8 cellular contexts compared by ENCODE assay signal in the genomic region with DNA sequence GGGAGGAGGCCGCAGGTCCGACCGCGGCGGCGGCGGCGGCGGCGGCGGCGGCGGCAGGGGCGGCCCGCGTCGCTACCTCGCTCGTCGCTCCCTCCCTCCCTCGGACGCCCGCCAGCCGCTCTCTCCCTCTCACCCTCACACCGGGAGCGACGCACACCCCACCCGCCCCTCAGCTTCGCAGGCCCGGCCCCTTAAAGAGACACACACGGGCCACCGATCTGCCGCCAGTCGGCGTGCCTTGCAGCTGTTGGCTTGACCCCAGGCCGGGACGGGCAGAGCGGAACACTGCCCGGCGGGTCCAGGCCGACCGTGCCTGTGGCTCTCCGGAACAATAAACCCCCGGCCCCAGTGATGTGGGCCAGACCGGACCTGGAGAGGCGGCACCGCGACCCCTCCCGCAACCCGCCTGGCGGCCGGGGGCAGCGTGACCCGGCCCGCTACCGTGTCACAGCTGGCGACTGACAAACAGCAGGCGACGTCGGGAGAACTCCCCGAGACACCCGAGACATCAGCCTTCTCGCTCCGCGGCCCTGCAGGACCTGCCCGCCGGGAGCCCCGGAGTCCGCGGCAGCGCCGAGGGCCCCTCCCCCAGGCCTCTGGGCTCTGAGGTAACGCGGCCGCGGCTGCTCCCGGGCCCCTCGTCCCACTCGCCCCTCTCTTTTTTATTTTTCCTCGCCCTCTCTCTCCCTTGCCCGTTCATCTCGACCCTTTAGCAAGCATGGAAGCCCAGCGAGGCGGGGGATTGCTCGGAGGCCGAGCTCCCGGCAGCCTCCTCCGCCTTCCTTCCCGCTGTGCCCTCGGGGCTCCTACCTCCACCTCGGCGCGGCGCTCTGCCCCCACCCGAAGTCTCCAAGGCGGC. TPM values are rescaled to one million over a fixed set of nuclear protein-coding genes. Genes with fewer than 3 reads are reported as not detected.
A peak's percentile ranks its signal among the peaks of the same experiment; 100 is the strongest.
DNase-seq lines count a peak whose midpoint lies in the region; ATAC-seq, FAIRE-seq and TF ChIP-seq lines count a peak whose summit lies in the region.

Gene SETD2 (minus strand): TSS at position 124 of the 859 bp plus-strand sequence. CDS start 189 bp downstream, outside the sequence.

- no peak for TF ChIP-seq POLR2A in GM12891 (IDR thresholded peaks at IDR 0.05; ENCODE audit: low read depth, low read length)

- H3K4me1 Mint-ChIP-seq in progenitor cell of endocrine pancreas (ENCODE audit: low read depth): peaks cover 32% of the 10 kb centered on the region

- DNase-seq in GM12891 (ENCODE audit: insufficient read length, low spot score): peak; percentile 84
- peak; percentile 45 for DNase-seq in NCI-H128 (lab: John Stamatoyannopoulos, UW; ENCODE audit: unreplicated experiment)
- DNase-seq in amniotic epithelial cell (ENCODE audit: low read depth): peak; percentile 90
- DNase-seq in left cardiac atrium: peak; percentile 97
- peak; percentile 80 for DNase-seq in progenitor cell of endocrine pancreas (ENCODE audit: low spot score, unreplicated experiment)
- DNase-seq in upper lobe of right lung: peak; percentile 98

- H3K9me3 ChIP-seq in upper lobe of right lung: no peaks in the 10 kb centered on the region

- H3K36me3 Mint-ChIP-seq in progenitor cell of endocrine pancreas (ENCODE audit: insufficient read depth): peaks cover 2% of the 10 kb centered on the region

- H3K4me1 ChIP-seq in upper lobe of right lung: peaks cover 47% of the 10 kb centered on the region

- FAIRE-seq in GM12891 (lab: Jason Lieb, UNC): peak; percentile 84

- intact Hi-C loops in T-helper 1 cell treated with Interleukin-12 subunit alpha and Interleukin-12 subunit beta and Interleukin-4 antibody, amounts not matched to agents 30 ng/mL and 1 ng/mL, for 36 hours (cut with micrococcal nuclease): loop anchor here (1.0 to 10.0 kb wide), 12 partner anchors 42 to 1393 kb away; partner anchors contain the start of genes CDC25A, ELP6, KIF9 and KLHL18
- intact Hi-C loops in left cardiac atrium (cut with DNase I) (loop anchor here in 1 of 2 donors (10.0 kb wide), 1 partner anchor 121 kb away; the partner anchor contains the start of genes KIF9 and KLHL18), upper lobe of right lung (cut with DNase I) (no loop called here)

- H3K27me3 ChIP-seq in upper lobe of right lung: no peaks in the 10 kb centered on the region

- H3K4me3 Mint-ChIP-seq in progenitor cell of endocrine pancreas (ENCODE audit: low read depth): peak within 1 kb of the TSS; percentile 91

- no peaks in the 10 kb centered on the region for H3K9me3 Mint-ChIP-seq in progenitor cell of endocrine pancreas (ENCODE audit: low read depth)

- ATAC-seq in HG02678 (IDR thresholded peaks at IDR 0.05; ENCODE audit: unreplicated experiment) (peak; percentile 81), left cardiac atrium (peak; percentile 97 to 98), upper lobe of right lung (peak; percentile 97)

- H3K4me3 ChIP-seq in upper lobe of right lung: peak within 1 kb of the TSS; percentile 97

- no peaks in the 10 kb centered on the region for H3K36me3 ChIP-seq in upper lobe of right lung

- no peaks in the 10 kb centered on the region for H3K27me3 Mint-ChIP-seq in progenitor cell of endocrine pancreas

- peak within 1 kb of the TSS; percentile 95 for H3K27ac ChIP-seq in upper lobe of right lung

- TF ChIP-seq CTCF in progenitor cell of endocrine pancreas (IDR thresholded peaks at IDR 0.05; ENCODE audit: unreplicated experiment) (peak; percentile 35), upper lobe of right lung (IDR thresholded peaks at IDR 0.05) (peak; percentile 22)

- H3K27ac Mint-ChIP-seq in progenitor cell of endocrine pancreas: peak within 1 kb of the TSS; percentile 99

TF ChIP-seq in GM12891, 5 proteins besides CTCF, POLR2A, EP300 and RAD21:
- TF ChIP-seq TAF1 (IDR thresholded peaks at IDR 0.05; ENCODE audit: low read depth, low read length): no peak
- TF ChIP-seq POLR2AphosphoS5 (IDR thresholded peaks at IDR 0.05; ENCODE audit: low read depth, low read length): 0 out of 2 replicates have a peak, but pooled peaks have one; percentile 40
- peak; percentile 57 for TF ChIP-seq PAX5 (IDR thresholded peaks at IDR 0.05; ENCODE audit: insufficient read depth, low read length, severe bottlenecking)
TF ChIP-seq in GM12891: peak in this region for 2.

RNA-seq across cellular contexts. Expression of gene SETD2, which starts in this region (rescaled TPM):
- 16.2 TPM for polyA plus RNA-seq in GM12891 (2012; ENCODE audit: low read depth, missing spikeins)
- 48.1 and 49.3 TPM in 2 replicates for total RNA-seq in T-helper 1 cell treated with Interleukin-12 subunit alpha and Interleukin-12 subunit beta and Interleukin-4 antibody, amounts not matched to agents 30 ng/mL and 1 ng/mL, for 36 hours
- total RNA-seq in left cardiac atrium (10 to 100 TPM; 24.8 to 31.3 TPM), progenitor cell of endocrine pancreas (71.4 and 73.9 TPM in 2 replicates), upper lobe of right lung (45.9 TPM)

Comparison
In these comparisons a context has a peak if more than half of its experiments do, and no peak if none do; other contexts are left out.
1. Peak in every context shown above with its lines: DNase-seq, ATAC-seq, H3K4me3 ChIP-seq and H3K27ac ChIP-seq.
2. DNase-seq: peak in every context shown above with its lines; median percentile 98 in upper lobe of right lung; 97 in left cardiac atrium; 90 in amniotic epithelial cell; 84 in GM12891; 80 in progenitor cell of endocrine pancreas; 45 in NCI-H128.